ENCODE assay signal across 12 cellular contexts in the genomic region with DNA sequence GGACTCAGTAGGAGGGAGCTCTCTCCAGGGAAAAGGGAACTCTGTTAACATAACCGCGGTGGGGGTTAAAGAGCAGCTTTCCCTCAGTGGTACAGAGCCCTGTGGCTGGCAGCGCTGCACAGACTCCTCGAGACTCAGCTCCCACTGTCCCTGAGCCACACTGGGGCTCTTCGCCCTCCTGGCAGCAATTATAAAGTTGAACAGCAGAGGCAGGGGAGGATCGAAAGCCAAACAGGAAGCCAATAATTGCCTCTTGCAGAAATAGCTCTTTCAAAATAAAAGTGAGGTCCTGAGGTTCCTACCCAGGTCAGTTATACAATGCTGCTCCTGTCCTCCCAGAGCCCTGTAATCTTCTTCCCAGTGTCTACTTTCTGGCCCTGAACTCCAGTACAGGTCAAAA.
DNase-seq lines count a peak whose midpoint lies in the region; ATAC-seq and TF ChIP-seq lines count a peak whose summit lies in the region.
"Had no signal": no experiment of that assay in that cellular context is flagged by ENCODE, and none has a peak within 500 bp of the region (broad histone marks: within the 10 kb centered on the region; RNA-seq: fewer than 3 reads in every experiment).

No MANE protein-coding gene starts in this region.

- no peak for TF ChIP-seq POLR2A in breast epithelium (IDR thresholded peaks at IDR 0.05)

- H3K36me3 ChIP-seq in OCI-LY3 (replicated peaks; ENCODE audit: low read depth, low read length), result peaks cover 24% of the 10 kb centered on the region
- H3K36me3 ChIP-seq in breast epithelium, result no peaks in the 10 kb centered on the region
- H3K36me3 ChIP-seq: spleen had no signal

- no peak overlapping the region for H2AFZ ChIP-seq in OCI-LY3 (ENCODE audit: low read depth, low read length)

- H3K4me2 ChIP-seq in OCI-LY3 (ENCODE audit: low read length), result peak overlapping the region; percentile 57

- intact Hi-C loops in breast epithelium (cut with DNase I; ENCODE audit: low total_unique reads), result no loop called here

- H3K4me1 ChIP-seq in OCI-LY3 (ENCODE audit: low read length), result peaks cover 55% of the 10 kb centered on the region
- H3K4me1 ChIP-seq in breast epithelium, result no peaks in the 10 kb centered on the region

- TF ChIP-seq CTCF in GM12865 (IDR thresholded peaks at IDR 0.05; ENCODE audit: insufficient read depth, low read depth, low read length, missing control alignments), result peak; percentile 37
- peak; percentile 44 for TF ChIP-seq CTCF in OCI-LY3 (IDR thresholded peaks at IDR 0.05; ENCODE audit: low read depth, low read length)
- no peak for TF ChIP-seq CTCF in breast epithelium (IDR thresholded peaks at IDR 0.05)

- no peak overlapping the region for H3K27ac ChIP-seq in OCI-LY3 (ENCODE audit: low read length)
- H3K27ac ChIP-seq in breast epithelium, result no peak overlapping the region

- H3K9me3 Mint-ChIP-seq in natural killer cell treated with Interleukin-12 subunit alpha and Interleukin-12 subunit beta and Interleukin-15 and Interleukin-18, amount 100 ng/mL, for 72 hours, result no peaks in the 10 kb centered on the region
- H3K9me3 Mint-ChIP-seq: activated naive CD8-positive, alpha-beta T cell treated with anti-CD3 and anti-CD28 coated beads, Interleukin-2, amount 50 U/mL, for 24 hours had no signal

- H3K27me3 ChIP-seq in OCI-LY3 (ENCODE audit: low read depth, low read length) (no peaks in the 10 kb centered on the region), breast epithelium (no peaks in the 10 kb centered on the region)
- H3K27me3 ChIP-seq: spleen had no signal

- peaks cover 4 to 7% of the 10 kb centered on the region in 2 donors for H3K27me3 Mint-ChIP-seq in natural killer cell treated with Interleukin-12 subunit alpha and Interleukin-12 subunit beta and Interleukin-15 and Interleukin-18, amount 100 ng/mL, for 72 hours

- H3K9me3 ChIP-seq in OCI-LY3 (ENCODE audit: insufficient read depth, low read length), result no peaks in the 10 kb centered on the region
- H3K9me3 ChIP-seq in breast epithelium, result no peaks in the 10 kb centered on the region
- H3K9me3 ChIP-seq: spleen had no signal

- no peak overlapping the region for H3K4me3 Mint-ChIP-seq in natural killer cell treated with Interleukin-12 subunit alpha and Interleukin-12 subunit beta and Interleukin-15 and Interleukin-18, amount 100 ng/mL, for 72 hours
- H3K4me3 Mint-ChIP-seq: activated naive CD8-positive, alpha-beta T cell treated with anti-CD3 and anti-CD28 coated beads, Interleukin-2, amount 50 U/mL, for 24 hours had no signal

- H3K36me3 Mint-ChIP-seq in natural killer cell treated with Interleukin-12 subunit alpha and Interleukin-12 subunit beta and Interleukin-15 and Interleukin-18, amount 100 ng/mL, for 72 hours, result no peaks in the 10 kb centered on the region

- H3K4me1 Mint-ChIP-seq in natural killer cell treated with Interleukin-12 subunit alpha and Interleukin-12 subunit beta and Interleukin-15 and Interleukin-18, amount 100 ng/mL, for 72 hours (ENCODE audit: low read depth in 2 of 2), result no peaks in the 10 kb centered on the region

- ATAC-seq in GM19035 (IDR thresholded peaks at IDR 0.05; ENCODE audit: unreplicated experiment) (peak; percentile 61), HG02981 (IDR thresholded peaks at IDR 0.05; ENCODE audit: unreplicated experiment) (peak; percentile 53)
- ATAC-seq in natural killer cell treated with Interleukin-12 subunit alpha and Interleukin-12 subunit beta and Interleukin-15 and Interleukin-18, amount 100 ng/mL, for 72 hours, result no peak
- ATAC-seq: activated naive CD8-positive, alpha-beta T cell treated with anti-CD3 and anti-CD28 coated beads, Interleukin-2, amount 50 U/mL, for 24 hours had no signal

- no peak overlapping the region; the same call in 1 of the 2 replicates for H3K9ac ChIP-seq in OCI-LY3 (ENCODE audit: low read length)

- peaks cover 97% of the 10 kb centered on the region for H3K79me2 ChIP-seq in OCI-LY3 (ENCODE audit: low read length)

- no peak overlapping the region for H3K27ac Mint-ChIP-seq in natural killer cell treated with Interleukin-12 subunit alpha and Interleukin-12 subunit beta and Interleukin-15 and Interleukin-18, amount 100 ng/mL, for 72 hours
- H3K27ac Mint-ChIP-seq: activated naive CD8-positive, alpha-beta T cell treated with anti-CD3 and anti-CD28 coated beads, Interleukin-2, amount 50 U/mL, for 24 hours had no signal

- no peak overlapping the region for H3K4me3 ChIP-seq in GM12865 (ENCODE audit: low read depth, low read length)
- peak overlapping the region; percentile 21 for H3K4me3 ChIP-seq in OCI-LY3 (ENCODE audit: low read length)
- no peak overlapping the region for H3K4me3 ChIP-seq in breast epithelium
- H3K4me3 ChIP-seq: spleen had no signal

- DNase-seq in GM12865 (ENCODE audit: low read depth) (peak; percentile 71), NCI-H146 treated with DMSO at 0.1 percent for 48 hours (lab: John Stamatoyannopoulos, UW; ENCODE audit: unreplicated experiment) (no peak), breast epithelium (ENCODE audit: low spot score in 2 of 2) (no peak), NCI-H2029 (lab: John Stamatoyannopoulos, UW) (no peak)
- DNase-seq in natural killer cell treated with Interleukin-12 subunit alpha and Interleukin-12 subunit beta and Interleukin-15 and Interleukin-18, amount 100 ng/mL, for 72 hours (ENCODE audit: low spot score), result no peak
- DNase-seq: activated naive CD8-positive, alpha-beta T cell treated with anti-CD3 and anti-CD28 coated beads, Interleukin-2, amount 50 U/mL, for 24 hours; DMS153; erythroblast; spleen had no signal

- peaks cover 87% of the 10 kb centered on the region for H4K20me1 ChIP-seq in OCI-LY3 (ENCODE audit: insufficient read depth, low read length)

Comparison
In these comparisons a context has a peak if more than half of its experiments do, and no peak if none do; other contexts are left out.
1. CTCF ChIP-seq: peak in GM12865 (single experiment) and OCI-LY3 (single experiment); none in breast epithelium (0 of 3).
2. ATAC-seq: peak in GM19035 (single experiment) and HG02981 (single experiment); none in natural killer cell treated with Interleukin-12 subunit alpha and Interleukin-12 subunit beta and Interleukin-15 and Interleukin-18, amount 100 ng/mL, for 72 hours (0 of 2).